Comparison of ENCODE assay signal across 12 cellular contexts in genomic region chr2:131498321-131498973, GRCh38. TPM values are rescaled to one million over a fixed set of nuclear protein-coding genes. Genes with fewer than 3 reads are reported as not detected.
A peak's percentile ranks its signal among the peaks of the same experiment; 100 is the strongest.
DNase-seq lines count a peak whose midpoint lies in the region; ATAC-seq and TF ChIP-seq lines count a peak whose summit lies in the region.
"Not testable (repeated sequence)": the region's sequence is repeated elsewhere in the genome, so short reads cannot be mapped to it uniquely, and the experiment has no call there.
"Had no signal": no experiment of that assay in that cellular context is flagged by ENCODE, and none has a peak within 500 bp of the region (broad histone marks: within the 10 kb centered on the region; RNA-seq: fewer than 3 reads in every experiment).

No MANE protein-coding gene starts in this region.

- H3K4me1 ChIP-seq in GM23248 (ENCODE audit: insufficient read depth); psoas muscle: not testable (repeated sequence)

- peaks cover 63% of the 10 kb centered on the region for H3K79me2 ChIP-seq in GM23248 (ENCODE audit: insufficient read depth)

- not testable (repeated sequence) for H3K27me3 ChIP-seq in GM23248 (replicated peaks; ENCODE audit: insufficient read depth); psoas muscle (ENCODE audit: insufficient read depth in 3 of 3, low read length in 2 of 3)

- not testable (repeated sequence) for H4K20me1 ChIP-seq in GM23248 (ENCODE audit: insufficient read depth)

- H3K9me3 ChIP-seq in GM23248 (ENCODE audit: low read depth); psoas muscle: not testable (repeated sequence)

- H3K4me3 ChIP-seq in GM23248; fibroblast of mammary gland (ENCODE audit: control insufficient read depth, low read depth, low read length); psoas muscle: not testable (repeated sequence)

- H3K9me2 ChIP-seq in GM23248 (ENCODE audit: insufficient read depth) = not testable (repeated sequence)

- not testable (repeated sequence) for H3K27ac ChIP-seq in GM23248
- peak overlapping the region; percentile 50 for H3K27ac ChIP-seq in psoas muscle

- in situ Hi-C loops in GM23248 (cut with MboI) = not testable (repeated sequence)

- not testable (repeated sequence) for H3K36me3 ChIP-seq in GM23248 (ENCODE audit: low read depth)
- peaks cover 2 to 59% of the 10 kb centered on the region in 2 donors for H3K36me3 ChIP-seq in psoas muscle (ENCODE audit: insufficient read depth in 1 of 2, low read depth in 1 of 2)

- not testable (repeated sequence) for H3F3A ChIP-seq in GM23248 (ENCODE audit: insufficient read depth)

- ATAC-seq in GM19043 (IDR thresholded peaks at IDR 0.05; ENCODE audit: low read depth, unreplicated experiment) = peak; percentile 87
- ATAC-seq in HG03095 (IDR thresholded peaks at IDR 0.05; ENCODE audit: unreplicated experiment) = peak; percentile 94
- peak; percentile 79 to 98 (median 94) for ATAC-seq in psoas muscle

- TF ChIP-seq CTCF in fibroblast of mammary gland (conservative IDR thresholded peaks at IDR 0.05; ENCODE audit: control insufficient read depth, insufficient read depth, low read depth, low read length); psoas muscle (IDR thresholded peaks at IDR 0.05): not testable (repeated sequence)

- H3K9ac ChIP-seq in GM23248 = not testable (repeated sequence)

- peak; percentile 39 for DNase-seq in EH (ENCODE audit: low read depth)
- DNase-seq in GM23248 = peak; percentile 71
- peak; percentile 56 for DNase-seq in LHCN-M2 (ENCODE audit: low read depth)
- DNase-seq in activated T-cell treated with anti-CD3 and anti-CD28 coated beads for 48 hours (ENCODE audit: low read depth) = peak; percentile 25
- DNase-seq in fibroblast of mammary gland (ENCODE audit: low read depth) = peak; percentile 87
- DNase-seq in psoas muscle = peak; percentile 37 to 66

- H2AFZ ChIP-seq in GM23248 = not testable (repeated sequence)

- 65 to 78% methylated on average over 8 of the region's 8 CpGs for WGBS in GM23248 (ENCODE audit: low coverage in 1 of 2, low lambda C conversion rate in 2 of 2, missing lambda C conversion rate in 2 of 2), 2 experiments
- 48 to 60% (median 59%) methylated on average over 8 of the region's 8 CpGs for WGBS in psoas muscle, 3 donors

- intact Hi-C loops in psoas muscle (cut with DNase I) = loop anchor here (10.0 kb wide), 1 partner anchor 176 kb away; no protein-coding TSS in a partner anchor

- not testable (repeated sequence) for H3K4me2 ChIP-seq in GM23248 (ENCODE audit: unreplicated experiment)

RNA-seq across cellular contexts. Expression of gene MZT2A, which starts 6.2 kb away (rescaled TPM):
- 41.4 and 65.0 TPM in 2 replicates for total RNA-seq in GM23248 (2014; rRNA removed; shearing (Covaris generic))
- polyA plus RNA-seq in GM23248 (2016; fragmentation: Nextera tagmentation; extraction: Ambion mirVana) = 88.8 and 89.8 TPM in 2 replicates
- 93.8 and 135 TPM in 2 replicates for total RNA-seq in LHCN-M2 (2014; rRNA removed)
- 144 TPM for polyA plus RNA-seq in LHCN-M2 (2012)
- 10 to 100 TPM; 30.8 to 46.5 (median 33.3) TPM for total RNA-seq in psoas muscle
- polyA plus RNA-seq in psoas muscle = 10 to 100 TPM; 22.1 to 41.4 (median 34.8) TPM

RNA-seq across cellular contexts. Expression of gene TUBA3D, which starts 22.5 kb away (rescaled TPM):
- total RNA-seq in GM23248 (2014; rRNA removed; shearing (Covaris generic)) = not detected in 2 replicates
- polyA plus RNA-seq in GM23248 (2016; fragmentation: Nextera tagmentation; extraction: Ambion mirVana) (not detected in 2 replicates), psoas muscle (under 1 TPM; 0.13 to 0.75 (median 0.23) TPM)
- total RNA-seq in LHCN-M2 (2014; rRNA removed) (2.0 TPM in 1 of 2 replicates, not detected in the other), psoas muscle (not detected)
- 0.10 TPM for polyA plus RNA-seq in LHCN-M2 (2012)
- total RNA-seq: esophagus squamous epithelium, mucosa of gallbladder, progenitor cell of endocrine pancreas, T-helper 17 cell had no signal

RNA-seq across cellular contexts. Expression of gene CCDC74A, which starts 29.2 kb away (rescaled TPM):
- 11.5 and 15.0 TPM in 2 replicates for total RNA-seq in GM23248 (2014; rRNA removed; shearing (Covaris generic))
- polyA plus RNA-seq in GM23248 (2016; fragmentation: Nextera tagmentation; extraction: Ambion mirVana) (10.8 and 11.3 TPM in 2 replicates), psoas muscle (under 1 TPM; 0.16 to 0.18 (median 0.18) TPM)
- total RNA-seq in LHCN-M2 (2014; rRNA removed) (14.2 and 20.6 TPM in 2 replicates), psoas muscle (under 1 TPM in 1 of 4 donors, not detected in 3; 0.51 TPM)
- 7.3 TPM for polyA plus RNA-seq in LHCN-M2 (2012)

Comparison
In these comparisons a context has a peak if more than half of its experiments do, and no peak if none do; other contexts are left out.
1. DNase-seq: peak in every context shown above with its lines; median percentile 87 in fibroblast of mammary gland; 71 in GM23248; 56 in LHCN-M2; 52 in psoas muscle; 39 in EH; 25 in activated T-cell treated with anti-CD3 and anti-CD28 coated beads for 48 hours.